Comparison of ENCODE assay signal across 30 cellular contexts in genomic region chr12:105348142-105348541, GRCh38.
"Had no signal": no experiment of that assay in that cellular context is flagged by ENCODE, and none has a peak within 500 bp of the region (broad histone marks: within the 10 kb centered on the region; RNA-seq: fewer than 3 reads in every experiment).

No MANE protein-coding gene starts in this region.

- H3K27me3 Mint-ChIP-seq: progenitor cell of endocrine pancreas; stimulated activated memory B cell treated with anti-CD40 and anti-IgM and Interleukin-4, amounts not matched to agents 10 μg/mL and 1 μg/mL and 100 μg/mL, for 72 hours; stimulated activated naive CD8-positive, alpha-beta T cell treated with anti-CD3 and anti-CD28 coated beads, Interleukin-15, amount 100 ng/mL, for 72 hours had no signal

- H3K27ac Mint-ChIP-seq: mesothelial cell of epicardium; naive B cell; nephron progenitor cell; stimulated activated memory B cell treated with anti-CD40 and anti-IgM and Interleukin-4, amounts not matched to agents 10 μg/mL and 1 μg/mL and 100 μg/mL, for 72 hours; stimulated activated naive CD8-positive, alpha-beta T cell treated with anti-CD3 and anti-CD28 coated beads, Interleukin-15, amount 100 ng/mL, for 72 hours had no signal

- H3K4me1 ChIP-seq: upper lobe of left lung had no signal

- FAIRE-seq: islet of Langerhans, kidney had no signal

- DNase-seq: immature natural killer cell; kidney; left colon; left lung; mesendoderm; naive B cell; natural killer cell; nephron progenitor cell; occipital lobe; ovary; right lobe of liver; stimulated activated CD4-positive, alpha-beta T cell treated with anti-CD3 and anti-CD28 coated beads, Interleukin-1b, Interleukin-23, amount 100 ng/mL, for 48 hours; stimulated activated CD4-positive, alpha-beta T cell treated with anti-CD3 and anti-CD28 coated beads, Interleukin-2, amount 100 ng/mL, for 48 hours; stimulated activated CD4-positive, alpha-beta T cell treated with anti-CD3 and anti-CD28 coated beads, Interleukin-4, amount 100 ng/mL, for 4 hours; stimulated activated CD8-positive, alpha-beta memory T cell treated with anti-CD3 and anti-CD28 coated beads, Interleukin-4, amount 100 ng/mL, for 48 hours; stimulated activated naive CD4-positive, alpha-beta T cell treated with Interleukin-2 at 50 U/mL for 16 hours; stimulated activated naive CD8-positive, alpha-beta T cell treated with anti-CD3 and anti-CD28 coated beads, Interleukin-15, amount 100 ng/mL, for 72 hours; substantia nigra; upper lobe of left lung had no signal

- H3K4me2 ChIP-seq: smooth muscle cell had no signal

- H2AFZ ChIP-seq: neural progenitor cell had no signal

- H3K4me1 Mint-ChIP-seq: mesothelial cell of epicardium had no signal

- H3K27ac ChIP-seq: left lung, neutrophil, ovary, right atrium auricular region, right lobe of liver, tibial nerve, upper lobe of left lung, vagina had no signal

- H3K4me3 Mint-ChIP-seq: immature natural killer cell; mesothelial cell of epicardium; naive B cell; nephron progenitor cell; neural progenitor cell; stimulated activated memory B cell treated with anti-CD40 and anti-IgM and Interleukin-4, amounts not matched to agents 10 μg/mL and 1 μg/mL and 100 μg/mL, for 72 hours; stimulated activated naive CD8-positive, alpha-beta T cell treated with anti-CD3 and anti-CD28 coated beads, Interleukin-15, amount 100 ng/mL, for 72 hours had no signal

- H3K9me3 ChIP-seq: left lung, neutrophil, ovary, right atrium auricular region, right lobe of liver, tibial nerve, upper lobe of left lung, vagina had no signal

- H3K9me3 Mint-ChIP-seq: immature natural killer cell, mesothelial cell of epicardium, natural killer cell, nephron progenitor cell had no signal

- H3K9ac ChIP-seq: neural progenitor cell had no signal

- H3K36me3 ChIP-seq: left lung, neural progenitor cell, neutrophil, ovary, right atrium auricular region, right lobe of liver, tibial nerve, upper lobe of left lung, vagina had no signal

- H3K4me3 ChIP-seq: left lung, lung, neural progenitor cell, ovary, right atrium auricular region, right lobe of liver, smooth muscle cell, tibial nerve, upper lobe of left lung, vagina had no signal

- H3K27me3 ChIP-seq: left lung, neural progenitor cell, neutrophil, ovary, right atrium auricular region, right lobe of liver, tibial nerve, upper lobe of left lung, vagina had no signal

- H3K36me3 Mint-ChIP-seq: mesothelial cell of epicardium, natural killer cell had no signal

- ATAC-seq: left colon; left lung; natural killer cell; right lobe of liver; stimulated activated memory B cell treated with anti-CD40 and anti-IgM and Interleukin-4, amounts not matched to agents 10 μg/mL and 1 μg/mL and 100 μg/mL, for 72 hours; stimulated activated naive CD8-positive, alpha-beta T cell treated with anti-CD3 and anti-CD28 coated beads, Interleukin-15, amount 100 ng/mL, for 72 hours had no signal
